Comparison of ENCODE assay signal across 15 cellular contexts in the genomic region with DNA sequence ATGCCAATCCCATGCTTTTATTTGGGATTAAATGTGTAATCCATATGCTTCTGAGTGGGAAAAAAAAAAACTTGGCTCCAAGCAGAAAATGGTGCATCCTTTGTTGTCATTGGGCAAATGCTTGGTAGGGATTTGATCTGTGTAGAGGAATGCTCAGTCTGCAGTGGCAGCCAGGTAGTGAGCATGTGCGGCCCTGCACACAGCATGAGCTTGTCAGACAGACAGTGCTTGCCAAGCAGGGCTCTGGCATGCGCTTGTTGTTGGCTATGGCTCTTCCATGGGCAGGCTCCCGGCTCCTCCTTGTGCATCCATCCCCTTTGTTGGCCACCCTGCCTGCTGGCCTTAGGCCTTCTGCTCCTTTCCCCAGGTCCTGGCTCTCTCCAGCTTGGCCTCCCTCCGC.
DNase-seq lines count a peak whose midpoint lies in the region; ATAC-seq and TF ChIP-seq lines count a peak whose summit lies in the region.
"Had no signal": no experiment of that assay in that cellular context is flagged by ENCODE, and none has a peak within 500 bp of the region (broad histone marks: within the 10 kb centered on the region; RNA-seq: fewer than 3 reads in every experiment).

No MANE protein-coding gene starts in this region.

- no peaks in the 10 kb centered on the region for H3K36me3 ChIP-seq in thoracic aorta

- H3K4me1 ChIP-seq in thoracic aorta (ENCODE audit: control insufficient read depth in 1 of 2, low read depth in 2 of 2): peaks cover 0 to 11% of the 10 kb centered on the region in 2 donors

- ATAC-seq in left lobe of liver: peak; percentile 72
- no peak for ATAC-seq in thoracic aorta (ENCODE audit: insufficient number of reproducible peaks, low FRiP score, low read depth)
- ATAC-seq in GM19467 (IDR thresholded peaks at IDR 0.05; ENCODE audit: unreplicated experiment): no peak
- ATAC-seq: GM12878, Panc1 had no signal

- DNase-seq in G401 (ENCODE audit: low spot score) (peak; percentile 96), epithelial cell of esophagus (ENCODE audit: low read depth) (peak; percentile 1), left lobe of liver (ENCODE audit: low spot score) (no peak), thoracic aorta (ENCODE audit: low spot score) (no peak), HT-29 (ENCODE audit: low spot score) (no peak), NCI-H69 (lab: John Stamatoyannopoulos, UW) (no peak)
- DNase-seq: GOT3, NCI-H1048, NCI-H2107, NCI-H345, NCI-H774, SHP77 had no signal

- no peaks in the 10 kb centered on the region for H3K27me3 ChIP-seq in thoracic aorta (replicated peaks; ENCODE audit: insufficient read depth)

- H3K9me3 ChIP-seq in thoracic aorta: no peaks in the 10 kb centered on the region

- H3K4me3 ChIP-seq in epithelial cell of esophagus (ENCODE audit: low read length) (no peak overlapping the region), thoracic aorta (no peak overlapping the region)
- H3K4me3 ChIP-seq: GM12878 had no signal

- TF ChIP-seq CTCF in epithelial cell of esophagus (IDR thresholded peaks at IDR 0.05; ENCODE audit: insufficient read depth, low read depth, low read length, missing control alignments) (no peak), thoracic aorta (IDR thresholded peaks at IDR 0.05) (no peak)

- in situ Hi-C loops in G401 (cut with HindIII; ENCODE audit: low sequenced_read_pairs): no loop called here

- H3K27ac ChIP-seq in thoracic aorta: peak overlapping the region; percentile 23 to 30

Comparison
In these comparisons a context has a peak if more than half of its experiments do, and no peak if none do; other contexts are left out.
1. DNase-seq: peak in G401 (single experiment) and epithelial cell of esophagus (single experiment); none in left lobe of liver (single experiment), thoracic aorta (single experiment), HT-29 (single experiment) and NCI-H69 (single experiment).